1 cellular context compared by ENCODE assay signal in the genomic region with DNA sequence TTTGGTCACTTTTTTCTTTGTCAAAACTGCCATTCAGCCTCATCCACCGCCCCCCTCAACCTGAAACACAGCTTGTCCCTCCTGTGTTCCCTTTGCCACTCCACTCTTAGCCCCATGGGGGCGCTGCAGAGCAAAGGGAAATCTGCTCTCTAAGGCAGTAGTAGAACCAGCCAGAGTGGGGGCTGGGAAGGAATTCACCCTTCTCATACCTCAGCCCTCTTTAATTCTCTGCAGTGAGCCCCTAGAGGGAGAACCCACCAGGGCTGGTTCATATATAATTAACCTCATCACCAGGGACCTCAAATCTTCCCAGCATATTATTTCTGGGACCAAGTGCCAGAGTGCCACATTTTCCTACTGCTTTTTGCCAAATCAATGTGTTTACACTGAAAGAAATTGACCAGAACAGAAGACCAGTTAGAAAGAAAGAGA.
TF ChIP-seq lines count a peak whose summit lies in the region.

No MANE protein-coding gene starts in this region.

TF ChIP-seq in HEK293, 187 proteins besides CTCF, POLR2A, EP300 and RAD21 (continued from another document):
- TF ChIP-seq ZNF645 (tag by site-specific recombination; IDR thresholded peaks at IDR 0.05): no peak
- TF ChIP-seq ZNF354C (tag by site-specific recombination; IDR thresholded peaks at IDR 0.05; ENCODE audit: borderline replicate concordance, low read depth): no peak
- no peak for TF ChIP-seq ZNF580 (tag by site-specific recombination; IDR thresholded peaks at IDR 0.05)
- TF ChIP-seq FEZF1 (tag by site-specific recombination; IDR thresholded peaks at IDR 0.05): no peak
- no peak for TF ChIP-seq ZNF223 (tag by site-specific recombination; IDR thresholded peaks at IDR 0.05)
- TF ChIP-seq ZNF404 (tag by site-specific recombination; IDR thresholded peaks at IDR 0.05): no peak
- TF ChIP-seq ZNF18 (tag by site-specific recombination; IDR thresholded peaks at IDR 0.05): no peak
- TF ChIP-seq, protein P1, sequence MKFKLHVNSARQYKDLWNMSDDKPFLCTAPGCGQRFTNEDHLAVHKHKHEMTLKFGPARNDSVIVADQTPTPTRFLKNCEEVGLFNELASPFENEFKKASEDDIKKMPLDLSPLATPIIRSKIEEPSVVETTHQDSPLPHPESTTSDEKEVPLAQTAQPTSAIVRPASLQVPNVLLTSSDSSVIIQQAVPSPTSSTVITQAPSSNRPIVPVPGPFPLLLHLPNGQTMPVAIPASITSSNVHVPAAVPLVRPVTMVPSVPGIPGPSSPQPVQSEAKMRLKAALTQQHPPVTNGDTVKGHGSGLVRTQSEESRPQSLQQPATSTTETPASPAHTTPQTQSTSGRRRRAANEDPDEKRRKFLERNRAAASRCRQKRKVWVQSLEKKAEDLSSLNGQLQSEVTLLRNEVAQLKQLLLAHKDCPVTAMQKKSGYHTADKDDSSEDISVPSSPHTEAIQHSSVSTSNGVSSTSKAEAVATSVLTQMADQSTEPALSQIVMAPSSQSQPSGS (tag by site-specific recombination; IDR thresholded peaks at IDR 0.05; ENCODE audit: low read depth): no peak
- TF ChIP-seq, protein P2, sequence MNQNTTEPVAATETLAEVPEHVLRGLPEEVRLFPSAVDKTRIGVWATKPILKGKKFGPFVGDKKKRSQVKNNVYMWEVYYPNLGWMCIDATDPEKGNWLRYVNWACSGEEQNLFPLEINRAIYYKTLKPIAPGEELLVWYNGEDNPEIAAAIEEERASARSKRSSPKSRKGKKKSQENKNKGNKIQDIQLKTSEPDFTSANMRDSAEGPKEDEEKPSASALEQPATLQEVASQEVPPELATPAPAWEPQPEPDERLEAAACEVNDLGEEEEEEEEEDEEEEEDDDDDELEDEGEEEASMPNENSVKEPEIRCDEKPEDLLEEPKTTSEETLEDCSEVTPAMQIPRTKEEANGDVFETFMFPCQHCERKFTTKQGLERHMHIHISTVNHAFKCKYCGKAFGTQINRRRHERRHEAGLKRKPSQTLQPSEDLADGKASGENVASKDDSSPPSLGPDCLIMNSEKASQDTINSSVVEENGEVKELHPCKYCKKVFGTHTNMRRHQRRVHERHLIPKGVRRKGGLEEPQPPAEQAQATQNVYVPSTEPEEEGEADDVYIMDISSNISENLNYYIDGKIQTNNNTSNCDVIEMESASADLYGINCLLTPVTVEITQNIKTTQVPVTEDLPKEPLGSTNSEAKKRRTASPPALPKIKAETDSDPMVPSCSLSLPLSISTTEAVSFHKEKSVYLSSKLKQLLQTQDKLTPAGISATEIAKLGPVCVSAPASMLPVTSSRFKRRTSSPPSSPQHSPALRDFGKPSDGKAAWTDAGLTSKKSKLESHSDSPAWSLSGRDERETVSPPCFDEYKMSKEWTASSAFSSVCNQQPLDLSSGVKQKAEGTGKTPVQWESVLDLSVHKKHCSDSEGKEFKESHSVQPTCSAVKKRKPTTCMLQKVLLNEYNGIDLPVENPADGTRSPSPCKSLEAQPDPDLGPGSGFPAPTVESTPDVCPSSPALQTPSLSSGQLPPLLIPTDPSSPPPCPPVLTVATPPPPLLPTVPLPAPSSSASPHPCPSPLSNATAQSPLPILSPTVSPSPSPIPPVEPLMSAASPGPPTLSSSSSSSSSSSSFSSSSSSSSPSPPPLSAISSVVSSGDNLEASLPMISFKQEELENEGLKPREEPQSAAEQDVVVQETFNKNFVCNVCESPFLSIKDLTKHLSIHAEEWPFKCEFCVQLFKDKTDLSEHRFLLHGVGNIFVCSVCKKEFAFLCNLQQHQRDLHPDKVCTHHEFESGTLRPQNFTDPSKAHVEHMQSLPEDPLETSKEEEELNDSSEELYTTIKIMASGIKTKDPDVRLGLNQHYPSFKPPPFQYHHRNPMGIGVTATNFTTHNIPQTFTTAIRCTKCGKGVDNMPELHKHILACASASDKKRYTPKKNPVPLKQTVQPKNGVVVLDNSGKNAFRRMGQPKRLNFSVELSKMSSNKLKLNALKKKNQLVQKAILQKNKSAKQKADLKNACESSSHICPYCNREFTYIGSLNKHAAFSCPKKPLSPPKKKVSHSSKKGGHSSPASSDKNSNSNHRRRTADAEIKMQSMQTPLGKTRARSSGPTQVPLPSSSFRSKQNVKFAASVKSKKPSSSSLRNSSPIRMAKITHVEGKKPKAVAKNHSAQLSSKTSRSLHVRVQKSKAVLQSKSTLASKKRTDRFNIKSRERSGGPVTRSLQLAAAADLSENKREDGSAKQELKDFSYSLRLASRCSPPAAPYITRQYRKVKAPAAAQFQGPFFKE (tag by site-specific recombination; IDR thresholded peaks at IDR 0.05; ENCODE audit: borderline replicate concordance): no peak
- TF ChIP-seq KLF16 (tag by site-specific recombination; IDR thresholded peaks at IDR 0.05): no peak
- TF ChIP-seq, protein P3, sequence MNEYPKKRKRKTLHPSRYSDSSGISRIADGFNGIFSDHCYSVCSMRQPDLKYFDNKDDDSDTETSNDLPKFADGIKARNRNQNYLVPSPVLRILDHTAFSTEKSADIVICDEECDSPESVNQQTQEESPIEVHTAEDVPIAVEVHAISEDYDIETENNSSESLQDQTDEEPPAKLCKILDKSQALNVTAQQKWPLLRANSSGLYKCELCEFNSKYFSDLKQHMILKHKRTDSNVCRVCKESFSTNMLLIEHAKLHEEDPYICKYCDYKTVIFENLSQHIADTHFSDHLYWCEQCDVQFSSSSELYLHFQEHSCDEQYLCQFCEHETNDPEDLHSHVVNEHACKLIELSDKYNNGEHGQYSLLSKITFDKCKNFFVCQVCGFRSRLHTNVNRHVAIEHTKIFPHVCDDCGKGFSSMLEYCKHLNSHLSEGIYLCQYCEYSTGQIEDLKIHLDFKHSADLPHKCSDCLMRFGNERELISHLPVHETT (tag by site-specific recombination; IDR thresholded peaks at IDR 0.05): no peak
- no peak for TF ChIP-seq ZNF621 (tag by site-specific recombination; IDR thresholded peaks at IDR 0.05)
- TF ChIP-seq, protein P4, sequence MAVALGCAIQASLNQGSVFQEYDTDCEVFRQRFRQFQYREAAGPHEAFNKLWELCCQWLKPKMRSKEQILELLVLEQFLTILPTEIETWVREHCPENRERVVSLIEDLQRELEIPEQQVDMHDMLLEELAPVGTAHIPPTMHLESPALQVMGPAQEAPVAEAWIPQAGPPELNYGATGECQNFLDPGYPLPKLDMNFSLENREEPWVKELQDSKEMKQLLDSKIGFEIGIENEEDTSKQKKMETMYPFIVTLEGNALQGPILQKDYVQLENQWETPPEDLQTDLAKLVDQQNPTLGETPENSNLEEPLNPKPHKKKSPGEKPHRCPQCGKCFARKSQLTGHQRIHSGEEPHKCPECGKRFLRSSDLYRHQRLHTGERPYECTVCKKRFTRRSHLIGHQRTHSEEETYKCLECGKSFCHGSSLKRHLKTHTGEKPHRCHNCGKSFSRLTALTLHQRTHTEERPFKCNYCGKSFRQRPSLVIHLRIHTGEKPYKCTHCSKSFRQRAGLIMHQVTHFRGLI (tag by site-specific recombination; IDR thresholded peaks at IDR 0.05): no peak
- no peak for TF ChIP-seq BCL11B (tag by site-specific recombination; IDR thresholded peaks at IDR 0.05; ENCODE audit: low read depth)
- no peak for TF ChIP-seq ZFHX2 (tag by site-specific recombination; conservative IDR thresholded peaks at IDR 0.05)
- no peak for TF ChIP-seq ZNF112 (tag by site-specific recombination; IDR thresholded peaks at IDR 0.05)
- peak; percentile 88 for TF ChIP-seq ZBTB17 (tag by site-specific recombination; IDR thresholded peaks at IDR 0.05)
- no peak for TF ChIP-seq ZNF561 (tag by site-specific recombination; IDR thresholded peaks at IDR 0.05; ENCODE audit: borderline replicate concordance)
- TF ChIP-seq TCF7L2 (IDR thresholded peaks at IDR 0.05; ENCODE audit: borderline replicate concordance, low read depth, low read length): no peak
- TF ChIP-seq ZBTB49 (tag by site-specific recombination; IDR thresholded peaks at IDR 0.05; ENCODE audit: low read depth): no peak
- no peak for TF ChIP-seq REPIN1 (tag by site-specific recombination; IDR thresholded peaks at IDR 0.05; ENCODE audit: low read depth)
- no peak for TF ChIP-seq ZNF146 (tag by site-specific recombination; IDR thresholded peaks at IDR 0.05)
- TF ChIP-seq, protein P5, sequence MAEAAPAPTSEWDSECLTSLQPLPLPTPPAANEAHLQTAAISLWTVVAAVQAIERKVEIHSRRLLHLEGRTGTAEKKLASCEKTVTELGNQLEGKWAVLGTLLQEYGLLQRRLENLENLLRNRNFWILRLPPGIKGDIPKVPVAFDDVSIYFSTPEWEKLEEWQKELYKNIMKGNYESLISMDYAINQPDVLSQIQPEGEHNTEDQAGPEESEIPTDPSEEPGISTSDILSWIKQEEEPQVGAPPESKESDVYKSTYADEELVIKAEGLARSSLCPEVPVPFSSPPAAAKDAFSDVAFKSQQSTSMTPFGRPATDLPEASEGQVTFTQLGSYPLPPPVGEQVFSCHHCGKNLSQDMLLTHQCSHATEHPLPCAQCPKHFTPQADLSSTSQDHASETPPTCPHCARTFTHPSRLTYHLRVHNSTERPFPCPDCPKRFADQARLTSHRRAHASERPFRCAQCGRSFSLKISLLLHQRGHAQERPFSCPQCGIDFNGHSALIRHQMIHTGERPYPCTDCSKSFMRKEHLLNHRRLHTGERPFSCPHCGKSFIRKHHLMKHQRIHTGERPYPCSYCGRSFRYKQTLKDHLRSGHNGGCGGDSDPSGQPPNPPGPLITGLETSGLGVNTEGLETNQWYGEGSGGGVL (tag by site-specific recombination; IDR thresholded peaks at IDR 0.05): no peak
- TF ChIP-seq ZNF585B (tag by site-specific recombination; IDR thresholded peaks at IDR 0.05): no peak
TF ChIP-seq in HEK293: peak in this region for 14.
